ENCODE assay signal across 8 cellular contexts in the genomic region with DNA sequence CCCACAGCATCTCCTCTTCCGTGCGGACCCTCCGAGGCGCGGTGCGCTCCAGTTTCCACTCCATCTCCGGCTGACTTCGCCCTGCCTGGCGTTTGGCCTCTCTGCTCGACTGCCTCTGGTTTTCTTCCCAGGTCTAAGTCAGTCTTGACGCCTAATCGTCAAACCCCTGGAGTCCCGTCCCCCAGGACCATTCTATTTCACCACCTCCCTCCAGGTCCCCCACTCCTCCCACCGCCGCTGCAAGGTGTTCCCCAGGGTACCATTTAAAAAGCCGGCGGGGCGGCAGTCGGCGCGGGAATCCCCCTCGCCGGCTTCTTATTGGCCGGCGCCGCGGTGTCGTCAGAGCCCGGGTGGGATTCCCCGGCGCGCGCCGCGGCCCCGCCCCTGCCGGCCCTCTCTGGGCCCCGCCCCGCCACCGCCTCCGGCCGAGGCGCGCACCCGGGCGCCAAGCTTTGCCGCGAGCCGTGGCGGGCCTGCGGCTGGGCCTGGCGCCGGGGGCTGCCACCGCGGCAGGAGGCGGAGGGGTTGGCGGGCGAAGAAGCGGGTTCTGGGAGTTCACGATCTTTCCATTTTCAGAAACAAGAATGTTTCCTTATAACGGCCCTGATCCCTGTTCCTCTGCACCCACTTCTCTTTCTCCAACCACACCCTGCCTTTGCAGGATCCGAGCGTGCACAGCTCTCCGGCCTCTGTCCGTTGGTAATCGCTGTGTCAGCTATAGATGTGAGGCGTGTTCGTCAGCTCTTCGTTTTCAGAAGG. TPM values are rescaled to one million over a fixed set of nuclear protein-coding genes. Genes with fewer than 3 reads are reported as not detected.
DNase-seq lines count a peak whose midpoint lies in the region; ATAC-seq and TF ChIP-seq lines count a peak whose summit lies in the region.

A gene with protein sequence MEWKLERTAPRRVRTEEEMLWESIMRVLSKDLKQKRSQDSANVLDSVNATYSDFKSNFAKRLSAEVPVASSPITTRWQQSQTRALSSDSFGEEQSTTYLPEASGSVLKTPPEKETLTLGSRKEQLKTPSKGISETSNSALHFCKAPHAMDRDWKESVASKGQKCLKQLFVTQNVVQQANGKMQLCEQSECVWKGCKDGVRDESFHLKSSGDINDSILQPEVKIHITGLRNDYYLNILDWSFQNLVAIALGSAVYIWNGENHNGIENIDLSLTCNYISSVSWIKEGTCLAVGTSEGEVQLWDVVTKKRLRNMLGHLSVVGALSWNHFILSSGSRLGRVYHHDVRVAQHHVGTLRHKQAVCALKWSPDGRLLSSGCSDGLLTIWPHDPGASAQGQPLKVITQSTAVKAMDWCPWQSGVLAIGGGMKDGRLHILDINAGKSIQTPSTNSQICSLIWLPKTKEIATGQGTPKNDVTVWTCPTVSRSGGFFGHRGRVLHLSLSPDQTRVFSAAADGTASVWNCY (minus strand): TSS at position 241 of the 759 bp plus-strand sequence. CDS start 177 bp downstream, at position 64.

- DNase-seq in DMS114 treated with DMSO at 0.1 percent for 48 hours (lab: John Stamatoyannopoulos, UW; ENCODE audit: unreplicated experiment) (peak; percentile 38), HuH-7.5 (ENCODE audit: low spot score) (peak; percentile 67), RKO (ENCODE audit: low spot score) (peak; percentile 85), foreskin fibroblast (peak; percentile 71 to 91), neuronal stem cell (ENCODE audit: low spot score) (peak; percentile 83)

- H4K91ac ChIP-seq in neuronal stem cell (ENCODE audit: low read depth, low read length, poor library complexity), result no peak within 1 kb of the TSS

- H3K4me3 ChIP-seq in foreskin fibroblast (ENCODE audit: low read depth in 1 of 2, low read length in 2 of 2) (peak within 1 kb of the TSS; percentile 53 to 65), neuronal stem cell (ENCODE audit: low read length in 2 of 2) (peak within 1 kb of the TSS; percentile 55 to 74), stomach smooth muscle (ENCODE audit: low read length in 2 of 2) (peak within 1 kb of the TSS; percentile 68 to 73)

- H3K23ac ChIP-seq in neuronal stem cell (ENCODE audit: low read depth, low read length, poor library complexity), result no peak within 1 kb of the TSS

- no peak within 1 kb of the TSS for H3K14ac ChIP-seq in neuronal stem cell (ENCODE audit: low read length)

- H3K18ac ChIP-seq in neuronal stem cell (ENCODE audit: low read length), result peak within 1 kb of the TSS; percentile 7

- H4K8ac ChIP-seq in neuronal stem cell (ENCODE audit: low read depth, low read length), result no peak within 1 kb of the TSS

- H3K4me1 ChIP-seq in neuronal stem cell (ENCODE audit: control insufficient read depth in 2 of 2, insufficient read depth in 1 of 2, low read depth in 1 of 2, low read length in 2 of 2) (peaks cover 12 to 13% of the 10 kb centered on the region in 2 donors), stomach smooth muscle (ENCODE audit: control insufficient read depth, insufficient read depth, low read length) (peaks cover 14% of the 10 kb centered on the region)

- H3K4ac ChIP-seq in neuronal stem cell (ENCODE audit: low read length), result no peak within 1 kb of the TSS

- H3K27ac Mint-ChIP-seq in activated T-helper 17 cell treated with anti-CD3 and anti-CD28 coated beads, Interleukin-2, amount 50 U/mL, for 72 hours, result no peak within 1 kb of the TSS

- H3K36me3 Mint-ChIP-seq in activated T-helper 17 cell treated with anti-CD3 and anti-CD28 coated beads, Interleukin-2, amount 50 U/mL, for 72 hours (ENCODE audit: low read depth), result no peaks in the 10 kb centered on the region

- no CpG with 5 or more reads among the region's 69 CpGs for WGBS in neuronal stem cell (ENCODE audit: extremely low coverage in 2 of 2, insufficient read length in 2 of 2, insufficient replicate concordance in 1 of 2), 2 donors

- no peaks in the 10 kb centered on the region for H3K79me1 ChIP-seq in neuronal stem cell (ENCODE audit: low read depth, low read length)

- H2BK120ac ChIP-seq in neuronal stem cell (ENCODE audit: low read depth, low read length), result no peak within 1 kb of the TSS

- H3K9ac ChIP-seq in neuronal stem cell (ENCODE audit: low read depth, low read length, poor library complexity) (peak within 1 kb of the TSS; percentile 76), stomach smooth muscle (ENCODE audit: low read length in 2 of 2) (no peak within 1 kb of the TSS)

- ATAC-seq in GM21619 (IDR thresholded peaks at IDR 0.05; ENCODE audit: unreplicated experiment), result peak; percentile 79
- ATAC-seq in activated T-helper 17 cell treated with anti-CD3 and anti-CD28 coated beads, Interleukin-2, amount 50 U/mL, for 72 hours (replicated peaks), result peak; percentile 94

- H2BK15ac ChIP-seq in neuronal stem cell (ENCODE audit: low read length), result no peak within 1 kb of the TSS

- H3K27me3 ChIP-seq in neuronal stem cell (ENCODE audit: control insufficient read depth in 3 of 3, insufficient read depth in 3 of 3, low read depth in 1 of 3, low read length in 3 of 3) (peaks cover 3 to 45% (median 32%) of the 10 kb centered on the region in 3 experiments), stomach smooth muscle (ENCODE audit: control insufficient read depth in 1 of 2, insufficient read depth in 2 of 2, low read length in 2 of 2) (peaks cover 43 to 59% of the 10 kb centered on the region in 2 donors)

- H3K36me3 ChIP-seq in neuronal stem cell (replicated peaks in 1 of 2; ENCODE audit: control insufficient read depth in 2 of 2, insufficient read depth in 2 of 2, low read length in 2 of 2) (no peaks in the 10 kb centered on the region), stomach smooth muscle (ENCODE audit: control insufficient read depth in 2 of 2, insufficient read depth in 2 of 2, low read length in 2 of 2) (no peaks in the 10 kb centered on the region)

- H2AK5ac ChIP-seq in neuronal stem cell (ENCODE audit: low read depth, low read length), result no peak within 1 kb of the TSS

- peaks cover 55% of the 10 kb centered on the region for H3K27me3 Mint-ChIP-seq in activated T-helper 17 cell treated with anti-CD3 and anti-CD28 coated beads, Interleukin-2, amount 50 U/mL, for 72 hours

- peak within 1 kb of the TSS; percentile 91 for H3K4me2 ChIP-seq in neuronal stem cell (ENCODE audit: insufficient read depth, low read length, poor library complexity, severe bottlenecking)

- H3K4me1 Mint-ChIP-seq in activated T-helper 17 cell treated with anti-CD3 and anti-CD28 coated beads, Interleukin-2, amount 50 U/mL, for 72 hours, result peaks cover 20% of the 10 kb centered on the region

- no peak within 1 kb of the TSS for H2BK5ac ChIP-seq in neuronal stem cell (ENCODE audit: low read length)

- H2AFZ ChIP-seq in neuronal stem cell (ENCODE audit: low read length), result peak within 1 kb of the TSS; percentile 97

- no peak for TF ChIP-seq CTCF in foreskin fibroblast (IDR thresholded peaks at IDR 0.05; ENCODE audit: low read depth, low read length)

- peak within 1 kb of the TSS; percentile 78 for H3K4me3 Mint-ChIP-seq in activated T-helper 17 cell treated with anti-CD3 and anti-CD28 coated beads, Interleukin-2, amount 50 U/mL, for 72 hours

- H3K9me3 ChIP-seq in neuronal stem cell (replicated peaks in 1 of 2; ENCODE audit: control insufficient read depth in 2 of 2, insufficient read depth in 1 of 2, low read depth in 1 of 2, low read length in 2 of 2) (no peaks in the 10 kb centered on the region), stomach smooth muscle (ENCODE audit: control insufficient read depth in 2 of 2, low read length in 2 of 2) (no peaks in the 10 kb centered on the region)

- H2BK12ac ChIP-seq in neuronal stem cell (ENCODE audit: low read length), result no peak within 1 kb of the TSS

- H3K9me3 Mint-ChIP-seq in activated T-helper 17 cell treated with anti-CD3 and anti-CD28 coated beads, Interleukin-2, amount 50 U/mL, for 72 hours, result no peaks in the 10 kb centered on the region

- H3K27ac ChIP-seq in neuronal stem cell (replicated peaks; ENCODE audit: low read length), result no peak within 1 kb of the TSS
- no peak within 1 kb of the TSS for H3K27ac ChIP-seq in stomach smooth muscle (ENCODE audit: low read length)

RNA-seq across cellular contexts. Expression of the gene that starts here (rescaled TPM):
- not detected for total RNA-seq in activated T-helper 17 cell treated with anti-CD3 and anti-CD28 coated beads, Interleukin-2, amount 50 U/mL, for 72 hours
- not detected for polyA plus RNA-seq in neuronal stem cell (2013, experiment 1 of 2)
- 0.03 TPM for polyA plus RNA-seq in neuronal stem cell (2013, experiment 2 of 2)

Comparison
In these comparisons a context has a peak if more than half of its experiments do, and no peak if none do; other contexts are left out.
1. Peak in ATAC-seq in activated T-helper 17 cell treated with anti-CD3 and anti-CD28 coated beads, Interleukin-2, amount 50 U/mL, for 72 hours; RNA of the gene not detected or under 1 TPM.